In genomic region chr6:144064402-144064830, GRCh38 we compare ENCODE assay signal across 8 cellular contexts. TPM values are rescaled to one million over a fixed set of nuclear protein-coding genes. Genes with fewer than 3 reads are reported as not detected.
DNase-seq lines count a peak whose midpoint lies in the region; ATAC-seq and TF ChIP-seq lines count a peak whose summit lies in the region.

No MANE protein-coding gene starts in this region.

- H3K27me3 ChIP-seq in GM06990 (replicated peaks; ENCODE audit: control insufficient read depth, insufficient read depth, low read length): no peaks in the 10 kb centered on the region
- H3K27me3 ChIP-seq in prostate gland (replicated peaks; ENCODE audit: insufficient read depth): no peaks in the 10 kb centered on the region
- no peaks in the 10 kb centered on the region for H3K27me3 ChIP-seq in vagina

- peak overlapping the region; percentile 69 to 80 for H3K27ac ChIP-seq in prostate gland
- peak overlapping the region; percentile 71 for H3K27ac ChIP-seq in vagina

- no peak for TF ChIP-seq POLR2A in prostate gland (IDR thresholded peaks at IDR 0.05)
- no peak for TF ChIP-seq POLR2A in vagina (IDR thresholded peaks at IDR 0.05)

- under 1% methylated on average over 39 of the region's 44 CpGs for WGBS in prostate gland

- H3K4me3 Mint-ChIP-seq in HFFc6 (peak overlapping the region; percentile 81), glutamatergic neuron (ENCODE audit: unreplicated experiment) (peak overlapping the region; percentile 80)
- peak overlapping the region; percentile 88 for H3K4me3 Mint-ChIP-seq in activated T-helper 17 cell treated with anti-CD3 and anti-CD28 coated beads, Interleukin-2, amount 50 U/mL, for 72 hours

- peak; percentile 71 for DNase-seq in GM06990 (ENCODE audit: extremely low read depth, insufficient read length)
- no peak for DNase-seq in HFFc6
- DNase-seq in NCI-H748 treated with DMSO at 0.1 percent for 48 hours (lab: John Stamatoyannopoulos, UW): peak; percentile 32
- DNase-seq in glutamatergic neuron: peak; percentile 27
- peak; percentile 12 for DNase-seq in prostate gland (ENCODE audit: low spot score)
- no peak for DNase-seq in vagina (ENCODE audit: extremely low spot score in 2 of 2)
- no peak for DNase-seq in HPDE6-E6E7 (ENCODE audit: extremely low spot score)

- no peaks in the 10 kb centered on the region for H3K36me3 Mint-ChIP-seq in HFFc6 (ENCODE audit: low read depth)
- H3K36me3 Mint-ChIP-seq in activated T-helper 17 cell treated with anti-CD3 and anti-CD28 coated beads, Interleukin-2, amount 50 U/mL, for 72 hours (ENCODE audit: low read depth): peaks cover 19% of the 10 kb centered on the region
- no peaks in the 10 kb centered on the region for H3K36me3 Mint-ChIP-seq in glutamatergic neuron (ENCODE audit: unreplicated experiment)

- TF ChIP-seq CTCF in GM06990 (IDR thresholded peaks at IDR 0.05; ENCODE audit: insufficient read depth, low read length, poor library complexity, severe bottlenecking) (no peak), HFFc6 (IDR thresholded peaks at IDR 0.05) (no peak), glutamatergic neuron (IDR thresholded peaks at IDR 0.05; ENCODE audit: partially characterized antibody, unreplicated experiment) (no peak), prostate gland (IDR thresholded peaks at IDR 0.05) (no peak), vagina (IDR thresholded peaks at IDR 0.05) (no peak)

- intact Hi-C loops in prostate gland (cut with DNase I): no loop called here
- intact Hi-C loops in vagina (cut with DNase I): no loop called here

- H3K4me1 ChIP-seq in prostate gland (replicated peaks): no peaks in the 10 kb centered on the region
- peaks cover 11% of the 10 kb centered on the region for H3K4me1 ChIP-seq in vagina

- ATAC-seq in activated T-helper 17 cell treated with anti-CD3 and anti-CD28 coated beads, Interleukin-2, amount 50 U/mL, for 72 hours (replicated peaks): peak; percentile 67

- H3K4me1 Mint-ChIP-seq in HFFc6 (ENCODE audit: low read depth) (peaks cover 13% of the 10 kb centered on the region), glutamatergic neuron (ENCODE audit: low read depth, unreplicated experiment) (no peaks in the 10 kb centered on the region)
- H3K4me1 Mint-ChIP-seq in activated T-helper 17 cell treated with anti-CD3 and anti-CD28 coated beads, Interleukin-2, amount 50 U/mL, for 72 hours: peaks cover 32% of the 10 kb centered on the region

- no peaks in the 10 kb centered on the region for H3K36me3 ChIP-seq in GM06990 (ENCODE audit: control insufficient read depth, insufficient read depth, low read length)
- H3K36me3 ChIP-seq in prostate gland: no peaks in the 10 kb centered on the region
- no peaks in the 10 kb centered on the region for H3K36me3 ChIP-seq in vagina

- H3K9me3 ChIP-seq in prostate gland (no peaks in the 10 kb centered on the region), vagina (no peaks in the 10 kb centered on the region)

- no peaks in the 10 kb centered on the region for H3K9me3 Mint-ChIP-seq in HFFc6
- H3K9me3 Mint-ChIP-seq in activated T-helper 17 cell treated with anti-CD3 and anti-CD28 coated beads, Interleukin-2, amount 50 U/mL, for 72 hours: no peaks in the 10 kb centered on the region
- peaks cover 6% of the 10 kb centered on the region for H3K9me3 Mint-ChIP-seq in glutamatergic neuron (ENCODE audit: unreplicated experiment)

- H3K27ac Mint-ChIP-seq in HFFc6: no peak overlapping the region
- peak overlapping the region; percentile 97 for H3K27ac Mint-ChIP-seq in activated T-helper 17 cell treated with anti-CD3 and anti-CD28 coated beads, Interleukin-2, amount 50 U/mL, for 72 hours
- no peak overlapping the region for H3K27ac Mint-ChIP-seq in glutamatergic neuron (ENCODE audit: unreplicated experiment)

- H3K4me3 ChIP-seq in GM06990 (replicated peaks; ENCODE audit: low read depth, low read length) (peak overlapping the region; percentile 83), prostate gland (peak overlapping the region; percentile 69 to 77), vagina (peak overlapping the region; percentile 57 to 75)

- H3K27me3 Mint-ChIP-seq in HFFc6 (ENCODE audit: insufficient read depth) (peaks cover 49% of the 10 kb centered on the region), glutamatergic neuron (ENCODE audit: unreplicated experiment) (peaks cover 19% of the 10 kb centered on the region)
- H3K27me3 Mint-ChIP-seq in activated T-helper 17 cell treated with anti-CD3 and anti-CD28 coated beads, Interleukin-2, amount 50 U/mL, for 72 hours: no peaks in the 10 kb centered on the region

RNA-seq across cellular contexts. Expression of gene SF3B5, which starts 31.0 kb away (rescaled TPM):
- 100 to 1,000 TPM; 172 to 189 (median 177) TPM for total RNA-seq in HFFc6 (2021; fragmentation: NEBNext Ultra II Directional; extraction: Animal tissue kit (Norgen Biotek cat#: 25700))
- 100 to 1,000 TPM; 114 to 200 TPM for total RNA-seq in activated T-helper 17 cell treated with anti-CD3 and anti-CD28 coated beads, Interleukin-2, amount 50 U/mL, for 72 hours
- 98.0 TPM for total RNA-seq in glutamatergic neuron (ENCODE audit: unreplicated experiment)
- total RNA-seq in prostate gland: 100 to 1,000 TPM; 198 to 212 TPM
- 134 TPM for total RNA-seq in vagina

RNA-seq across cellular contexts. Expression of gene PLAGL1, which starts 56.4 kb away (rescaled TPM):
- 10 to 100 TPM; 22.5 to 28.8 (median 26.2) TPM for total RNA-seq in HFFc6 (2021; fragmentation: NEBNext Ultra II Directional; extraction: Animal tissue kit (Norgen Biotek cat#: 25700))
- 10 to 100 TPM; 15.5 to 77.8 TPM for total RNA-seq in activated T-helper 17 cell treated with anti-CD3 and anti-CD28 coated beads, Interleukin-2, amount 50 U/mL, for 72 hours
- total RNA-seq in glutamatergic neuron (ENCODE audit: unreplicated experiment) (0.69 TPM), prostate gland (10 to 100 TPM; 13.2 to 25.8 TPM), vagina (23.1 TPM)

Comparison
In these comparisons a context has a peak if more than half of its experiments do, and no peak if none do; other contexts are left out.
1. DNase-seq: peak in GM06990 (single experiment), NCI-H748 treated with DMSO at 0.1 percent for 48 hours (single experiment), glutamatergic neuron (single experiment) and prostate gland (single experiment); none in HFFc6 (single experiment), vagina (0 of 2) and HPDE6-E6E7 (single experiment).
2. Peak in every context shown above with its lines, with median percentiles within 50 percentile points of each other: H3K4me3 ChIP-seq and H3K4me3 Mint-ChIP-seq.